In genomic region chr6:25993038-25993684, GRCh38 we compare ENCODE assay signal across 8 cellular contexts. TPM values are rescaled to one million over a fixed set of nuclear protein-coding genes. Genes with fewer than 3 reads are reported as not detected.
DNase-seq lines count a peak whose midpoint lies in the region; ATAC-seq and TF ChIP-seq lines count a peak whose summit lies in the region.

No MANE protein-coding gene starts in this region.

- no peak for TF ChIP-seq POLR2A in testis (IDR thresholded peaks at IDR 0.05)

- CTCF ChIA-PET in CD8-positive, alpha-beta T cell (lab: Charles Lee) = interaction anchor here (0.6 to 3.6 kb wide), 30 partner anchors 10 to 727 kb away, joined by 3 to 51 read pairs (median 6); a partner anchor contains a TSS

- peak overlapping the region; percentile 85 for H3K4me3 ChIP-seq in CD8-positive, alpha-beta T cell (ENCODE audit: low read depth, low read length)
- peak overlapping the region; percentile 65 to 71 for H3K4me3 ChIP-seq in testis

- H3K27me3 ChIP-seq in CD8-positive, alpha-beta T cell (ENCODE audit: insufficient read depth, low read length) = no peaks in the 10 kb centered on the region
- H3K27me3 ChIP-seq in testis = no peaks in the 10 kb centered on the region

- no peaks in the 10 kb centered on the region for H3K27me3 Mint-ChIP-seq in CD8-positive, alpha-beta T cell (ENCODE audit: low read depth)

- DNase-seq in CD8-positive, alpha-beta T cell = no peak
- DNase-seq in activated naive CD4-positive, alpha-beta T cell treated with anti-CD3 and anti-CD28 coated beads, Interleukin-2, amount 50 U/mL, for 72 hours (ENCODE audit: low spot score in 2 of 2) = no peak
- DNase-seq in inferior parietal cortex (ENCODE audit: extremely low spot score) (peak; percentile 47), testis (no peak), GM03348 (ENCODE audit: low spot score) (no peak), glomerular visceral epithelial cell (ENCODE audit: extremely low spot score) (no peak)

- intact Hi-C loops in CD8-positive, alpha-beta T cell (cut with DNase I, micrococcal nuclease) = loop anchor here in 1 of 2 experiments (2.0 to 5.0 kb wide), 3 partner anchors 30 to 272 kb away; partner anchors contain the start of gene TRIM38
- intact Hi-C loops in testis (cut with DNase I; ENCODE audit: low total_unique reads) = no loop called here

- H3K4me1 ChIP-seq in CD8-positive, alpha-beta T cell (ENCODE audit: insufficient read depth, low read length) = peaks cover 3% of the 10 kb centered on the region
- no peaks in the 10 kb centered on the region for H3K4me1 ChIP-seq in testis

- H3K36me3 Mint-ChIP-seq in CD8-positive, alpha-beta T cell = peaks cover 16% of the 10 kb centered on the region
- H3K36me3 Mint-ChIP-seq in activated naive CD4-positive, alpha-beta T cell treated with anti-CD3 and anti-CD28 coated beads, Interleukin-2, amount 50 U/mL, for 72 hours = peaks cover 5 to 7% of the 10 kb centered on the region in 2 donors

- peak overlapping the region; percentile 96 for H3K27ac Mint-ChIP-seq in CD8-positive, alpha-beta T cell
- H3K27ac Mint-ChIP-seq in activated naive CD4-positive, alpha-beta T cell treated with anti-CD3 and anti-CD28 coated beads, Interleukin-2, amount 50 U/mL, for 72 hours = peak overlapping the region; percentile 95 to 96

- H3K4me3 Mint-ChIP-seq in CD8-positive, alpha-beta T cell = peak overlapping the region; percentile 96

- TF ChIP-seq CTCF in CD8-positive, alpha-beta T cell (IDR thresholded peaks at IDR 0.05) = no peak
- no peak for TF ChIP-seq CTCF in testis (IDR thresholded peaks at IDR 0.05)

- no peaks in the 10 kb centered on the region for H3K36me3 ChIP-seq in CD8-positive, alpha-beta T cell (ENCODE audit: insufficient read depth, low read length)
- no peaks in the 10 kb centered on the region for H3K36me3 ChIP-seq in testis (ENCODE audit: low read depth, missing control alignments)

- POLR2A ChIA-PET in CD8-positive, alpha-beta T cell (lab: Charles Lee) = interaction anchor here (0.6 to 4.4 kb wide), 19 partner anchors 7 to 1486 kb away, joined by 3 to 63 read pairs (median 7); partner anchors contain the start of gene TRIM38

- H3K4me1 Mint-ChIP-seq in CD8-positive, alpha-beta T cell (ENCODE audit: low read depth) = peaks cover 32% of the 10 kb centered on the region

- WGBS in testis, 2 donors = 16 to 25% methylated on average over 15 of the region's 15 CpGs

- ATAC-seq in CD8-positive, alpha-beta T cell = no peak
- ATAC-seq in HG02852 (IDR thresholded peaks at IDR 0.05; ENCODE audit: unreplicated experiment) = peak; percentile 0
- ATAC-seq in activated naive CD4-positive, alpha-beta T cell treated with anti-CD3 and anti-CD28 coated beads, Interleukin-2, amount 50 U/mL, for 72 hours = no peak
- ATAC-seq in HG03039 (IDR thresholded peaks at IDR 0.05; ENCODE audit: unreplicated experiment) = no peak

- no peaks in the 10 kb centered on the region for H3K9me3 ChIP-seq in CD8-positive, alpha-beta T cell (ENCODE audit: low read length)
- H3K9me3 ChIP-seq in testis = no peaks in the 10 kb centered on the region

- no peaks in the 10 kb centered on the region for H3K9me3 Mint-ChIP-seq in CD8-positive, alpha-beta T cell
- H3K9me3 Mint-ChIP-seq in activated naive CD4-positive, alpha-beta T cell treated with anti-CD3 and anti-CD28 coated beads, Interleukin-2, amount 50 U/mL, for 72 hours = no peaks in the 10 kb centered on the region

- H3K27ac ChIP-seq in CD8-positive, alpha-beta T cell (ENCODE audit: low read depth, low read length) = peak overlapping the region; percentile 81
- H3K27ac ChIP-seq in testis = peak overlapping the region; percentile 84 to 97

RNA-seq across cellular contexts. Expression of gene TRIM38, which starts 30.6 kb away (rescaled TPM):
- total RNA-seq in CD8-positive, alpha-beta T cell = 10 to 100 TPM; 13.2 to 13.6 TPM
- total RNA-seq in activated naive CD4-positive, alpha-beta T cell treated with anti-CD3 and anti-CD28 coated beads, Interleukin-2, amount 50 U/mL, for 72 hours = 10 to 100 TPM; 37.7 to 39.8 TPM
- total RNA-seq in testis = 1 to 10 TPM; 5.3 to 9.1 TPM
- polyA plus RNA-seq in testis (ENCODE audit: insufficient read depth, low read depth, low replicate concordance) = 3.2 TPM
